10 cellular contexts compared by ENCODE assay signal in the genomic region with DNA sequence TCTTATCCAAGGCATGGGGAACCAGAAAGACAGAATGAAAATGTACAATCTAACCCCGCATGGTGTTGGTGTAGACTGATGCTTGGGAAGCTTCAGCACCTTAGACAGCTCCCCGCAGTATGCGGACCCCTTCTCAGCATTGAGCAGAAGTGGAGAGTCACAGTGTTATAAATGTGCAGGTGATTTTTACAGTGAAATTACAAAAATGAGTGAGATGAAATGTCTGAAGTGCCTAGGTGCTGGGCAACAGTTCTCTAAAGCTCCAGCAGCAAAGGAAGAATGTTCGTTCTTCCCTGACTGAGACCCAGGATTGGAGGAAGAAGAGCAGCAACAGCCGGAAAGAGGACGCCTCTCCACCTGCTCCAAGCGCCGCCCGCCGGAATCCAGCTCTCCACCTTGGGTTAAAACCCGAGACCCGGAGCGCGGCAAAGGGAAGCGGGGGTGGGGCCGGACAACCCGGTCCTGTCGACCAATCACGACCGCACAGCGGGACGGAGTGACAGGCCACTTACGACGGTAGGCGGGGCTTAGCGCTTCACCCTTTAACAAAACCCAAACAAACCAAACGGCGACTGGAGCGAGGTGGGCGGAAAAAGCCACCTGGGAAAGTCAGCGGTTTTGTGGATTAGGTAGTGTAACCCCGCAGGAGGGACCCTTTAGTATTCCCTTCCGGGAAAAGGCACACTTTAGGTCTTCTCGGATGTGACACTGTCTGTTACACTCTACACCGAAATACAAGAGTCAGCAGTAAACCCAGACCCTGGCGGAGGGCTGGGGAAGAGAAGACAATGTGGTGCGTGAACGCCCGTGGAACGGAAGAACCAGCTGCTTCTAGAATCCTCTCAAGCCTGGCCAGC. TPM values are rescaled to one million over a fixed set of nuclear protein-coding genes. Genes with fewer than 3 reads are reported as not detected.
DNase-seq lines count a peak whose midpoint lies in the region; ATAC-seq, FAIRE-seq and TF ChIP-seq lines count a peak whose summit lies in the region.
"Had no signal": no experiment of that assay in that cellular context is flagged by ENCODE, and none has a peak within 500 bp of the region (broad histone marks: within the 10 kb centered on the region; RNA-seq: fewer than 3 reads in every experiment).

A gene (minus strand): TSS at position 403 of the 857 bp plus-strand sequence. CDS start 436 bp downstream, outside the sequence.

- no peak for TF ChIP-seq EP300 in HepG2 (IDR thresholded peaks at IDR 0.05; ENCODE audit: low read depth in 2 of 2, low read length in 2 of 2)
- TF ChIP-seq EP300 in HepG2 (CRISPR knock-in tag; IDR thresholded peaks at IDR 0.05; ENCODE audit: borderline replicate concordance): no peak

- H3K4me3 Mint-ChIP-seq in type B pancreatic cell: peak within 1 kb of the TSS; percentile 93

- H3K27ac ChIP-seq in OCI-LY7 (ENCODE audit: low read depth, low read length, poor library complexity, severe bottlenecking): peak within 1 kb of the TSS; percentile 74
- H3K27ac ChIP-seq in caudate nucleus (ENCODE audit: low read depth, low read length): peak within 1 kb of the TSS; percentile 64
- H3K27ac ChIP-seq in HepG2 (ENCODE audit: extremely low read length, insufficient read depth, low read length): no peak within 1 kb of the TSS
- H3K27ac ChIP-seq: HL-60, ovary had no signal

- H3K4me2 ChIP-seq in OCI-LY7 (ENCODE audit: low read length) (peak within 1 kb of the TSS; percentile 89), HepG2 (ENCODE audit: low read depth, low read length) (0 out of 2 replicates have a peak within 1 kb of the TSS, but pooled peaks have one; percentile 10)

- POLR2A ChIA-PET in OCI-LY7 (lab: Charles Lee) (interaction anchor here (0.6 to 1.9 kb wide), 10 partner anchors 9 to 1573 kb away, joined by 3 to 6 read pairs (median 3); no protein-coding TSS in a partner anchor), HepG2 (lab: Yijun Ruan, JAX) (no interaction called here)

- peak within 1 kb of the TSS; percentile 50 for H3K27ac Mint-ChIP-seq in type B pancreatic cell

- H4K20me1 ChIP-seq in OCI-LY7 (ENCODE audit: insufficient read depth, low read length) (no peaks in the 10 kb centered on the region), HepG2 (ENCODE audit: insufficient read depth, low read length) (no peaks in the 10 kb centered on the region)

- H3K27me3 ChIP-seq in HepG2 (ENCODE audit: control insufficient read depth in 1 of 2, insufficient read depth in 2 of 2, low read length in 2 of 2): no peaks in the 10 kb centered on the region
- H3K27me3 ChIP-seq: ovary had no signal

- DNase-seq in COLO668 (lab: John Stamatoyannopoulos, UW; ENCODE audit: unreplicated experiment): peak; percentile 99
- peak; percentile 64 for DNase-seq in HPDE6-E6E7 (ENCODE audit: extremely low spot score)
- peak; percentile 97 for DNase-seq in OCI-LY7 (ENCODE audit: low spot score)
- DNase-seq in caudate nucleus (lab: John Stamatoyannopoulos, UW): peak in 55 of 61 donors; percentile 2 to 92 (median 48)
- DNase-seq in HepG2 (ENCODE audit: low spot score): peak; percentile 11
- peak; percentile 78 for DNase-seq in type B pancreatic cell (ENCODE audit: extremely low spot score, unreplicated experiment)
- no peak for DNase-seq in ureter (ENCODE audit: low spot score)

- FAIRE-seq in HepG2 (lab: Jason Lieb, UNC): no peak

- no peak within 1 kb of the TSS for H3K9ac ChIP-seq in HepG2 (ENCODE audit: insufficient read depth, low read depth, low read length)

- H2AFZ ChIP-seq in OCI-LY7 (ENCODE audit: low read length): peak within 1 kb of the TSS; percentile 91
- no peak within 1 kb of the TSS for H2AFZ ChIP-seq in HepG2 (ENCODE audit: low read length)

- peaks cover 6% of the 10 kb centered on the region for H3K4me1 Mint-ChIP-seq in type B pancreatic cell (ENCODE audit: unreplicated experiment)

- CTCF ChIA-PET in OCI-LY7 (lab: Charles Lee; ENCODE audit: unreplicated experiment): interaction anchor here (0.5 kb wide), 1 partner anchor 1451 kb away, joined by 3 read pairs; no protein-coding TSS in a partner anchor
- CTCF ChIA-PET in HepG2 (lab: Yijun Ruan, JAX; ENCODE audit: low intra/inter-chr PET ratio, low total read pairs): no interaction called here

- TF ChIP-seq CTCF in OCI-LY7 (conservative IDR thresholded peaks at IDR 0.05; ENCODE audit: low read length): no peak
- TF ChIP-seq CTCF in HepG2 (CRISPR knock-in tag; IDR thresholded peaks at IDR 0.05): no peak
- TF ChIP-seq CTCF in type B pancreatic cell (conservative IDR thresholded peaks at IDR 0.05): peak; percentile 52

- no peaks in the 10 kb centered on the region for H3K36me3 Mint-ChIP-seq in type B pancreatic cell

- H3K4me1 ChIP-seq in OCI-LY7 (ENCODE audit: insufficient read depth, low read length, poor library complexity, severe bottlenecking) (peaks cover 15% of the 10 kb centered on the region), HepG2 (ENCODE audit: insufficient read depth, low read length) (no peaks in the 10 kb centered on the region)

- ATAC-seq in GM19043 (IDR thresholded peaks at IDR 0.05; ENCODE audit: low read depth, unreplicated experiment) (peak; percentile 80), HepG2 (peak; percentile 88)

- no peaks in the 10 kb centered on the region for H3K9me3 Mint-ChIP-seq in type B pancreatic cell

- H3K9me2 ChIP-seq in OCI-LY7 (ENCODE audit: insufficient read depth, low read length): no peaks in the 10 kb centered on the region

- no peak for TF ChIP-seq RAD21 in HepG2 (CRISPR knock-in tag; IDR thresholded peaks at IDR 0.05)

- H3K36me3 ChIP-seq in OCI-LY7 (ENCODE audit: insufficient read depth, low read length) (peaks cover 6% of the 10 kb centered on the region; the same call in 1 of the 2 replicates), HepG2 (replicated peaks in 1 of 2; ENCODE audit: control insufficient read depth in 1 of 2, insufficient read depth in 2 of 2, low read length in 2 of 2) (no peaks in the 10 kb centered on the region)
- H3K36me3 ChIP-seq: ovary had no signal

- H3K79me2 ChIP-seq in OCI-LY7 (ENCODE audit: insufficient read depth, low read depth, low read length): peaks cover 11% of the 10 kb centered on the region
- H3K79me2 ChIP-seq in HepG2 (ENCODE audit: insufficient read depth, low read length): no peaks in the 10 kb centered on the region

- intact Hi-C loops in OCI-LY7 (cut with micrococcal nuclease; ENCODE audit: unreplicated experiment) (loop anchor here (2.0 to 5.0 kb wide), 3 partner anchors 32 to 708 kb away; no protein-coding TSS in a partner anchor), HepG2 (cut with micrococcal nuclease; ENCODE audit: unreplicated experiment) (no loop called here)

- peaks cover 13% of the 10 kb centered on the region; the same call in 1 of the 2 replicates for H3K9me3 ChIP-seq in OCI-LY7 (ENCODE audit: low read length)
- peaks cover 6% of the 10 kb centered on the region for H3K9me3 ChIP-seq in HepG2 (ENCODE audit: low read length)
- H3K9me3 ChIP-seq: ovary had no signal

- peak within 1 kb of the TSS; percentile 73 for H3K4me3 ChIP-seq in OCI-LY7 (ENCODE audit: low read depth, low read length, poor library complexity, severe bottlenecking)
- no peak within 1 kb of the TSS for H3K4me3 ChIP-seq in HepG2 (replicated peaks in 1 of 3; ENCODE audit: insufficient read depth in 1 of 3, low read depth in 2 of 3, low read length in 3 of 3)
- H3K4me3 ChIP-seq: ovary had no signal

- TF ChIP-seq POLR2A in HepG2 (IDR thresholded peaks at IDR 0.05; ENCODE audit: insufficient read depth in 1 of 2, low read depth in 2 of 2, low read length in 2 of 2): no peak

- BruUV-seq in OCI-LY7 (replicated peaks; lab: Mats Ljungman, UMichigan) (no TSS peak), HepG2 (replicated peaks; lab: Mats Ljungman, UMichigan) (no TSS peak)

- in situ Hi-C loops in HepG2 (cut with HindIII; ENCODE audit: extremely low pct_ligation_motif_present, low pct_unique_long_range_greater_than_20kb): no loop called here

- 12% methylated on average over 30 of the region's 40 CpGs for WGBS in HepG2 (ENCODE audit: low lambda C conversion rate)

- H3K27me3 Mint-ChIP-seq in type B pancreatic cell: peaks cover 18% of the 10 kb centered on the region

RNA-seq across cellular contexts. Expression of the gene that starts here (rescaled TPM):
- total RNA-seq in OCI-LY7 (2014; rRNA removed; shearing (Covaris generic)): 0.21 and 0.92 TPM in 2 replicates
- total RNA-seq in OCI-LY7 (2022) (1.1 and 1.6 TPM in 2 replicates), HepG2 (2016; rRNA removed; fragmentation: Illumina TruSeq; extraction: Trizol) (not detected in 2 replicates), type B pancreatic cell (ENCODE audit: low replicate concordance) (0.60 and 0.64 TPM in 2 replicates), ureter (not detected)
- total RNA-seq in HepG2 (2016; cell fraction: cytosol; rRNA removed; fragmentation: Illumina TruSeq; extraction: Trizol; ENCODE audit: low read depth): not detected in 2 replicates
- not detected in 2 replicates for total RNA-seq in HepG2 (2016; cell fraction: insoluble cytoplasmic fraction; rRNA removed; fragmentation: Illumina TruSeq; extraction: Trizol)
- not detected in 2 replicates for total RNA-seq in HepG2 (2016; cell fraction: membrane; rRNA removed; fragmentation: Illumina TruSeq; extraction: Trizol)
- not detected in 2 replicates for total RNA-seq in HepG2 (2016; cell fraction: nucleus; rRNA removed; fragmentation: Illumina TruSeq; extraction: Trizol)
- not detected in 2 replicates for polyA plus RNA-seq in HepG2 (2011; rRNA removed)
- polyA plus RNA-seq in HepG2 (2011; cell fraction: cytosol; rRNA removed): not detected in 2 replicates
- polyA plus RNA-seq in HepG2 (2011; cell fraction: nucleus; rRNA removed): not detected in 2 replicates
- polyA plus RNA-seq in HepG2 (2012): not detected in 2 replicates
- polyA plus RNA-seq in HepG2 (2016; cell fraction: cytosol; fragmentation: Illumina TruSeq; extraction: Trizol; ENCODE audit: low read depth): not detected in 2 replicates
- polyA plus RNA-seq in HepG2 (2016; cell fraction: insoluble cytoplasmic fraction; fragmentation: Illumina TruSeq; extraction: Trizol; ENCODE audit: low read depth): not detected in 2 replicates
- polyA plus RNA-seq in HepG2 (2016; cell fraction: membrane; fragmentation: Illumina TruSeq; extraction: Trizol; ENCODE audit: low read depth): not detected in 2 replicates
- polyA plus RNA-seq in HepG2 (2016; cell fraction: nucleus; fragmentation: Illumina TruSeq; extraction: Trizol; ENCODE audit: insufficient read depth, low read depth): not detected in 2 replicates
- polyA minus RNA-seq in HepG2 (2011; rRNA and poly(A)+ RNA removed; ENCODE audit: low replicate concordance): 0.05 TPM in 1 of 2 replicates, not detected in the other
- not detected in 2 replicates for polyA minus RNA-seq in HepG2 (2011; cell fraction: cytosol; rRNA and poly(A)+ RNA removed)
- not detected in 2 replicates for polyA minus RNA-seq in HepG2 (2011; cell fraction: nucleus; rRNA and poly(A)+ RNA removed)
- total RNA-seq: ovary had no signal
- polyA plus RNA-seq: ovary had no signal

Comparison
In these comparisons a context has a peak if more than half of its experiments do, and no peak if none do; other contexts are left out.
1. Peak in DNase-seq, ATAC-seq and H3K4me2 ChIP-seq in HepG2; RNA of the gene not detected or under 1 TPM.
2. Peak in DNase-seq in type B pancreatic cell; RNA of the gene not detected or under 1 TPM.